ENCODE assay signal across 9 cellular contexts in the genomic region with DNA sequence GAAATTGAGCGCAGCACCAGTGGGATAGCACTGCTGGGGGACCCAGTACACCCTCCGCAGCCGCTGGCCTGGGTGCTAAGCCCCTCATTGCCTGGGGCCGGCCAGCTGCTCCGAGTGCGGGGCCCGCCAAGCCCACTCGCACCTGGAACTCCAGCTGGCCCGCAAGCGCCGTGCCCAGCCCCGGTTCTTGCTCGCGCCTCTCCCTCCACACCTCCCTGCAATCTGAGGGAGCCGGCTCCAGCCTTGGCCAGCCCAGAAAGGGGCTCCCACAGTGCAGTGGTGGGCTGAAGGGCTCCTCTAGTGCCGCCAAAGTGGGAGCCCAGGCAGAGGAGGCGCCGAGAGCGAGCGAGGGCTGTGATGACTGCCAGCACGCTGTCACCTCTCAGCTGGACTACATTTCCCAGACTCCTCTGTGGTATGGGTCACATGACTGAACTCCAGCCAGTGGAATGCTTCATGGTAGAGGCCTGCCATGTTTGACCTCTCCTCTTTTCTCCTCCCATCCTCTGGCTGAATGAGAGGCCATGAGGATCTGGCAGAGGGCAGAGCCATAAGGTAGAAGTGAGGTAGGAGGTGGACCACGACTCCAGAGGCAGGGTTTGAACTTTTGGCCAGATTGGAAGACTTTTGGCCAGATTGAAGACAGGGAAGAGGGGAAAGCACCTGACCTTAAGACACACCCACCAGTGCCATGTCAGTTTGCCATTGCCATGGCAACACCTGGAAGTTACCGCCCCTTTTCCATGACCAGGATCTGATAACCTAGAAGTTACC. TPM values are rescaled to one million over a fixed set of nuclear protein-coding genes. Genes with fewer than 3 reads are reported as not detected.
A peak's percentile ranks its signal among the peaks of the same experiment; 100 is the strongest.
DNase-seq lines count a peak whose midpoint lies in the region; ATAC-seq and TF ChIP-seq lines count a peak whose summit lies in the region.
"Had no signal": no experiment of that assay in that cellular context is flagged by ENCODE, and none has a peak within 500 bp of the region (broad histone marks: within the 10 kb centered on the region; RNA-seq: fewer than 3 reads in every experiment).

No MANE protein-coding gene starts in this region.

- WGBS in sigmoid colon, 2 donors, result 92 to 97% methylated on average over 23 of the region's 23 CpGs

- no peak overlapping the region for H3K4me3 ChIP-seq in brain microvascular endothelial cell (ENCODE audit: low read depth, low read length)
- no peak overlapping the region for H3K4me3 ChIP-seq in sigmoid colon

- peaks cover 5% of the 10 kb centered on the region for H3K27me3 ChIP-seq in brain microvascular endothelial cell (replicated peaks)
- no peaks in the 10 kb centered on the region for H3K27me3 ChIP-seq in sigmoid colon

- intact Hi-C loops in sigmoid colon (cut with DNase I), result no loop called here

- H3K36me3 ChIP-seq in brain microvascular endothelial cell (replicated peaks), result no peaks in the 10 kb centered on the region
- no peaks in the 10 kb centered on the region for H3K36me3 ChIP-seq in sigmoid colon

- in situ Hi-C loops in brain microvascular endothelial cell (cut with HindIII; ENCODE audit: low pct_ligation_motif_present, low sequenced_read_pairs), result no loop called here

- no peak for TF ChIP-seq EP300 in sigmoid colon (IDR thresholded peaks at IDR 0.05)

- no peak for DNase-seq in activated CD4-positive, CD25-positive, alpha-beta regulatory T cell (lab: John Stamatoyannopoulos, UW)
- DNase-seq in NAMALWA (ENCODE audit: low spot score) (peak; percentile 83), brain microvascular endothelial cell (peak; percentile 12), sigmoid colon (peak; percentile 53), omental fat pad (ENCODE audit: low spot score) (no peak)
- no peak for DNase-seq in central memory CD4-positive, alpha-beta T cell

- no peak overlapping the region for H3K27ac ChIP-seq in brain microvascular endothelial cell
- H3K27ac ChIP-seq in sigmoid colon, result no peak overlapping the region

- ATAC-seq in activated CD4-positive, CD25-positive, alpha-beta regulatory T cell treated with anti-CD3 and anti-CD28 coated beads, Interleukin-2, amount 50 U/mL, for 24 hours, result peak; percentile 58 to 77
- ATAC-seq in omental fat pad (ENCODE audit: low FRiP score) (no peak), HG02870 (IDR thresholded peaks at IDR 0.05; ENCODE audit: unreplicated experiment) (no peak)

- TF ChIP-seq CTCF in brain microvascular endothelial cell (IDR thresholded peaks at IDR 0.05; ENCODE audit: low read depth, low read length, missing control alignments) (no peak), sigmoid colon (IDR thresholded peaks at IDR 0.05) (no peak), omental fat pad (IDR thresholded peaks at IDR 0.05) (no peak)

- H3K9me3 ChIP-seq in sigmoid colon, result no peaks in the 10 kb centered on the region

- TF ChIP-seq POLR2A in sigmoid colon (IDR thresholded peaks at IDR 0.05), result no peak

- H3K4me1 ChIP-seq in sigmoid colon, result peaks cover 0 to 10% (median 5%) of the 10 kb centered on the region in 4 donors

RNA-seq across cellular contexts. Expression of a gene that starts 6.2 kb away (rescaled TPM):
- total RNA-seq in sigmoid colon, result 1 to 10 TPM in 3 of 4 donors, not detected in 1; 1.9 to 2.2 (median 2.1) TPM
- polyA plus RNA-seq in sigmoid colon, result not detected
- not detected for total RNA-seq in omental fat pad
- total RNA-seq: CD8-positive, alpha-beta memory T cell had no signal
- polyA plus RNA-seq: CD8-positive, alpha-beta memory T cell had no signal

RNA-seq across cellular contexts. Expression of a gene that starts 38.4 kb away (rescaled TPM):
- total RNA-seq in sigmoid colon (100 to 1,000 TPM; 118 to 263 (median 138) TPM), omental fat pad (10 to 100 TPM; 27.8 to 59.4 (median 54.5) TPM)
- polyA plus RNA-seq in sigmoid colon, result 10 to 100 TPM in 1 of 3 donors, 1 to 10 TPM in 2; 1.8 to 18.7 (median 4.2) TPM
- total RNA-seq: CD8-positive, alpha-beta memory T cell had no signal
- polyA plus RNA-seq: CD8-positive, alpha-beta memory T cell had no signal

Comparison
In these comparisons a context has a peak if more than half of its experiments do, and no peak if none do; other contexts are left out.
1. ATAC-seq: peak in activated CD4-positive, CD25-positive, alpha-beta regulatory T cell treated with anti-CD3 and anti-CD28 coated beads, Interleukin-2, amount 50 U/mL, for 24 hours (2 of 2); none in omental fat pad (single experiment) and HG02870 (single experiment).
2. DNase-seq: peak in NAMALWA (single experiment), brain microvascular endothelial cell (single experiment) and sigmoid colon (single experiment); none in activated CD4-positive, CD25-positive, alpha-beta regulatory T cell (0 of 4), omental fat pad (single experiment) and central memory CD4-positive, alpha-beta T cell (single experiment).